In genomic region chr9:87405677-87406544, GRCh38 we compare ENCODE assay signal across 11 cellular contexts.
A peak's percentile ranks its signal among the peaks of the same experiment; 100 is the strongest.
DNase-seq lines count a peak whose midpoint lies in the region; ATAC-seq lines count a peak whose summit lies in the region.
"Had no signal": no experiment of that assay in that cellular context is flagged by ENCODE, and none has a peak within 500 bp of the region (broad histone marks: within the 10 kb centered on the region; RNA-seq: fewer than 3 reads in every experiment).

No MANE protein-coding gene starts in this region.

- intact Hi-C loops in naive thymus-derived CD4-positive, alpha-beta T cell (cut with micrococcal nuclease) = no loop called here

- H3K4me3 Mint-ChIP-seq in naive thymus-derived CD4-positive, alpha-beta T cell = no peak overlapping the region
- H3K4me3 Mint-ChIP-seq: activated T-helper 1 cell treated with anti-CD3 and anti-CD28 coated beads, Interleukin-12 subunit alpha, Interleukin-12 subunit beta, Interleukin-2, Interleukin-4 antibody, amounts not matched to agents 30 ng/mL and 10 ng/mL and 1 ng/mL, durations not matched to agents 14 hours and 24 hours and 36 hours had no signal

- H3K27ac ChIP-seq in naive thymus-derived CD4-positive, alpha-beta T cell (ENCODE audit: low read depth, low read length) = no peak overlapping the region
- H3K27ac ChIP-seq: cardiac muscle cell had no signal

- POLR2A ChIA-PET in naive thymus-derived CD4-positive, alpha-beta T cell (lab: Charles Lee) = no interaction called here

- no peaks in the 10 kb centered on the region for H3K4me1 ChIP-seq in naive thymus-derived CD4-positive, alpha-beta T cell (ENCODE audit: control insufficient read depth in 2 of 2, insufficient read depth in 2 of 2, low read length in 2 of 2)

- no peaks in the 10 kb centered on the region for H3K27me3 ChIP-seq in naive thymus-derived CD4-positive, alpha-beta T cell (ENCODE audit: control insufficient read depth in 2 of 2, insufficient read depth in 2 of 2, low read length in 2 of 2)

- DNase-seq in G401 (ENCODE audit: low spot score) = peak; percentile 7
- DNase-seq in NCI-H226 = peak; percentile 50
- DNase-seq in fibroblast of gingiva (ENCODE audit: low read depth) = peak; percentile 94
- DNase-seq in naive thymus-derived CD4-positive, alpha-beta T cell = no peak
- no peak for DNase-seq in iPS-NIHi11 (ENCODE audit: low spot score)
- DNase-seq in SIG-M5 (lab: John Stamatoyannopoulos, UW) = no peak
- no peak for DNase-seq in putamen (ENCODE audit: low spot score)
- DNase-seq in cerebellum (ENCODE audit: low spot score) = no peak
- DNase-seq: NCI-H1694 had no signal

- H3K9me3 ChIP-seq in naive thymus-derived CD4-positive, alpha-beta T cell (ENCODE audit: control insufficient read depth in 2 of 3, low read length in 3 of 3) = no peaks in the 10 kb centered on the region

- H3K9me3 Mint-ChIP-seq in naive thymus-derived CD4-positive, alpha-beta T cell = peaks cover 0 to 2% (median 0%) of the 10 kb centered on the region in 11 donors
- H3K9me3 Mint-ChIP-seq: activated T-helper 1 cell treated with anti-CD3 and anti-CD28 coated beads, Interleukin-12 subunit alpha, Interleukin-12 subunit beta, Interleukin-2, Interleukin-4 antibody, amounts not matched to agents 30 ng/mL and 10 ng/mL and 1 ng/mL, durations not matched to agents 14 hours and 24 hours and 36 hours had no signal

- CTCF ChIA-PET in naive thymus-derived CD4-positive, alpha-beta T cell (lab: Charles Lee) = no interaction called here

- in situ Hi-C loops in G401 (cut with HindIII; ENCODE audit: low sequenced_read_pairs) = no loop called here

- no peaks in the 10 kb centered on the region for H3K4me1 Mint-ChIP-seq in naive thymus-derived CD4-positive, alpha-beta T cell

- H3K27me3 Mint-ChIP-seq in naive thymus-derived CD4-positive, alpha-beta T cell = peaks cover 0 to 20% (median 5%) of the 10 kb centered on the region in 5 donors

- peak; percentile 57 for ATAC-seq in naive thymus-derived CD4-positive, alpha-beta T cell

- no peak overlapping the region for H3K27ac Mint-ChIP-seq in naive thymus-derived CD4-positive, alpha-beta T cell
- H3K27ac Mint-ChIP-seq: activated T-helper 1 cell treated with anti-CD3 and anti-CD28 coated beads, Interleukin-12 subunit alpha, Interleukin-12 subunit beta, Interleukin-2, Interleukin-4 antibody, amounts not matched to agents 30 ng/mL and 10 ng/mL and 1 ng/mL, durations not matched to agents 14 hours and 24 hours and 36 hours had no signal

- no peaks in the 10 kb centered on the region for H3K36me3 Mint-ChIP-seq in naive thymus-derived CD4-positive, alpha-beta T cell

- H3K4me3 ChIP-seq in naive thymus-derived CD4-positive, alpha-beta T cell (ENCODE audit: low read length) = no peak overlapping the region
- H3K4me3 ChIP-seq: cardiac muscle cell had no signal

- H3K36me3 ChIP-seq in naive thymus-derived CD4-positive, alpha-beta T cell (ENCODE audit: control insufficient read depth in 2 of 3, insufficient read depth in 3 of 3, low read length in 3 of 3) = no peaks in the 10 kb centered on the region
- H3K36me3 ChIP-seq: cardiac muscle cell had no signal

Comparison
In these comparisons a context has a peak if more than half of its experiments do, and no peak if none do; other contexts are left out.
1. DNase-seq: peak in G401 (single experiment), NCI-H226 (single experiment) and fibroblast of gingiva (single experiment); none in naive thymus-derived CD4-positive, alpha-beta T cell (0 of 9), iPS-NIHi11 (single experiment), SIG-M5 (single experiment), putamen (single experiment) and cerebellum (single experiment).